28 cellular contexts compared by ENCODE assay signal in the genomic region with DNA sequence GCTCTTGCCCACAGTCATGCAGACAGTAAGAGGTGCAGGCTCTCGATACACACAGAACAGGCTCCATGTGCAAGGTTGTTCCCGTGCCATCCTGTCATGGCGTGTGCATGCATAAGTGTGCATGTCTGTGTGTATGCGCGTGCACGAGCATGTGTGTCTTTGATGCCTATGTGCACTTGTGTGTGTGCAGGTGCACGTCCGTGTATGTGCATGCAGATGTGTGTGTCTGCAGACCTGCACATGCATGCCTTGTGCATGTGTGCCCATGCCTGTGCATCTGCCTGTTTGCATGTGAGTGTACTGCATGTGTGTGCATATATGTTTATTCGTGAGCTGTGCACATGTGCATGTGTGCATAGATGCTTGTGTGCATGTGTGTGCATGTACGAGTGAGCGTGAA.
DNase-seq lines count a peak whose midpoint lies in the region; ATAC-seq, FAIRE-seq and TF ChIP-seq lines count a peak whose summit lies in the region.
"Had no signal": no experiment of that assay in that cellular context is flagged by ENCODE, and none has a peak within 500 bp of the region (broad histone marks: within the 10 kb centered on the region; RNA-seq: fewer than 3 reads in every experiment).

No MANE protein-coding gene starts in this region.

- H3K9me3 Mint-ChIP-seq in activated naive CD8-positive, alpha-beta T cell (ENCODE audit: low read depth): no peaks in the 10 kb centered on the region
- H3K9me3 Mint-ChIP-seq in activated naive CD8-positive, alpha-beta T cell treated with anti-CD3 and anti-CD28 coated beads, Interleukin-2, amount 50 U/mL, for 24 hours: no peaks in the 10 kb centered on the region
- H3K9me3 Mint-ChIP-seq in activated B cell treated with CpG ODN at 0.5 μM for 24 hours: no peaks in the 10 kb centered on the region
- H3K9me3 Mint-ChIP-seq: CD8-positive, alpha-beta memory T cell had no signal

- H3K9me3 ChIP-seq in trophoblast cell (ENCODE audit: insufficient read depth, low read depth, low read length): peaks cover 59% of the 10 kb centered on the region

- DNase-seq in activated naive CD8-positive, alpha-beta T cell treated with anti-CD3 and anti-CD28 coated beads, Interleukin-2, amount 50 U/mL, for 24 hours: no peak
- DNase-seq in GM12891 (ENCODE audit: insufficient read length, low spot score) (no peak), activated B cell treated with CpG ODN at 0.5 μM for 24 hours (no peak), trophoblast cell (no peak), NCI-H1694 (lab: John Stamatoyannopoulos, UW) (no peak), foreskin keratinocyte (no peak), DMS 273 (lab: John Stamatoyannopoulos, UW; ENCODE audit: unreplicated experiment) (no peak)
- DNase-seq: ACHN; AML-193; Calu3; CD8-positive, alpha-beta memory T cell; DMS53; GF-D8; KBM-7; MM.1S; NCI-H1048; NCI-H1417 treated with DMSO at 0.1 percent for 48 hours; NCI-H187 treated with DMSO at 0.1 percent for 48 hours; NCI-H2107; NCI-H446 treated with DMSO at 0.1 percent for 48 hours; NCI-H526 treated with DMSO at 0.1 percent for 48 hours; OCI-M1; SHP77 had no signal

- H3K27me3 ChIP-seq in trophoblast cell (ENCODE audit: insufficient read depth, low read length) (no peaks in the 10 kb centered on the region), foreskin keratinocyte (no peaks in the 10 kb centered on the region)

- H4K12ac ChIP-seq in trophoblast cell (ENCODE audit: low read depth, low read length): no peak overlapping the region

- no CpG with 5 or more reads among the region's 11 CpGs for WGBS in trophoblast cell (ENCODE audit: extremely low coverage, insufficient coverage, insufficient read length)

- H3K79me2 ChIP-seq in trophoblast cell (ENCODE audit: control insufficient read depth, insufficient read depth, low read length, poor library complexity): no peaks in the 10 kb centered on the region

- no peak overlapping the region for H2AK5ac ChIP-seq in trophoblast cell (ENCODE audit: low read length)

- no peak overlapping the region for H4K91ac ChIP-seq in trophoblast cell (ENCODE audit: low read depth, low read length)

- H3K36me3 ChIP-seq in trophoblast cell (ENCODE audit: control insufficient read depth in 1 of 2, insufficient read depth in 2 of 2, low read length in 2 of 2): peaks cover 0 to 2% of the 10 kb centered on the region in 2 experiments

- no peaks in the 10 kb centered on the region for H3K4me1 ChIP-seq in trophoblast cell (ENCODE audit: control insufficient read depth in 1 of 2, insufficient read depth in 2 of 2, low read length in 2 of 2)
- no peaks in the 10 kb centered on the region for H3K4me1 ChIP-seq in foreskin keratinocyte

- no peak overlapping the region for H3K4me2 ChIP-seq in trophoblast cell (ENCODE audit: low read length)

- no peak overlapping the region for H2BK12ac ChIP-seq in trophoblast cell (ENCODE audit: low read length)

- peak overlapping the region; percentile 78 for H3K23ac ChIP-seq in trophoblast cell (ENCODE audit: low read length)

- H3K27ac Mint-ChIP-seq in activated naive CD8-positive, alpha-beta T cell: peak overlapping the region; percentile 28
- no peak overlapping the region for H3K27ac Mint-ChIP-seq in activated naive CD8-positive, alpha-beta T cell treated with anti-CD3 and anti-CD28 coated beads, Interleukin-2, amount 50 U/mL, for 24 hours
- H3K27ac Mint-ChIP-seq in activated B cell treated with CpG ODN at 0.5 μM for 24 hours: peak overlapping the region; percentile 85
- H3K27ac Mint-ChIP-seq: CD8-positive, alpha-beta memory T cell had no signal

- H3K27me3 Mint-ChIP-seq in activated naive CD8-positive, alpha-beta T cell: peaks cover 5% of the 10 kb centered on the region
- peaks cover 2% of the 10 kb centered on the region for H3K27me3 Mint-ChIP-seq in activated naive CD8-positive, alpha-beta T cell treated with anti-CD3 and anti-CD28 coated beads, Interleukin-2, amount 50 U/mL, for 24 hours
- H3K27me3 Mint-ChIP-seq in activated B cell treated with CpG ODN at 0.5 μM for 24 hours: no peaks in the 10 kb centered on the region

- no peak overlapping the region for H3K14ac ChIP-seq in trophoblast cell (ENCODE audit: low read length)

- H2BK120ac ChIP-seq in trophoblast cell (ENCODE audit: insufficient read depth, low read length, poor library complexity): no peak overlapping the region

- no peak overlapping the region for H2AFZ ChIP-seq in trophoblast cell (ENCODE audit: insufficient read depth, low read length, poor library complexity)

- H3K4me1 Mint-ChIP-seq in activated naive CD8-positive, alpha-beta T cell (ENCODE audit: low read depth): no peaks in the 10 kb centered on the region
- no peaks in the 10 kb centered on the region for H3K4me1 Mint-ChIP-seq in activated naive CD8-positive, alpha-beta T cell treated with anti-CD3 and anti-CD28 coated beads, Interleukin-2, amount 50 U/mL, for 24 hours
- H3K4me1 Mint-ChIP-seq in activated B cell treated with CpG ODN at 0.5 μM for 24 hours: peaks cover 19% of the 10 kb centered on the region
- H3K4me1 Mint-ChIP-seq: CD8-positive, alpha-beta memory T cell had no signal

- H3K27ac ChIP-seq in trophoblast cell (ENCODE audit: low read depth, low read length) (no peak overlapping the region), foreskin keratinocyte (no peak overlapping the region)
- H3K27ac ChIP-seq: 22Rv1, C4-2B had no signal

- no peaks in the 10 kb centered on the region for H3K79me1 ChIP-seq in trophoblast cell (ENCODE audit: low read length)

- no peak overlapping the region for H3K4me3 Mint-ChIP-seq in activated naive CD8-positive, alpha-beta T cell
- no peak overlapping the region for H3K4me3 Mint-ChIP-seq in activated naive CD8-positive, alpha-beta T cell treated with anti-CD3 and anti-CD28 coated beads, Interleukin-2, amount 50 U/mL, for 24 hours
- H3K4me3 Mint-ChIP-seq in activated B cell treated with CpG ODN at 0.5 μM for 24 hours: no peak overlapping the region
- H3K4me3 Mint-ChIP-seq: CD8-positive, alpha-beta memory T cell had no signal

- no peak overlapping the region for H3K4ac ChIP-seq in trophoblast cell (ENCODE audit: low read depth, low read length)

- no peak for TF ChIP-seq CTCF in activated B cell treated with CpG ODN at 0.5 μM for 24 hours (IDR thresholded peaks at IDR 0.05)
- no peak for TF ChIP-seq CTCF in foreskin keratinocyte (conservative IDR thresholded peaks at IDR 0.05)

- H3K36me3 Mint-ChIP-seq in activated naive CD8-positive, alpha-beta T cell: no peaks in the 10 kb centered on the region
- no peaks in the 10 kb centered on the region for H3K36me3 Mint-ChIP-seq in activated naive CD8-positive, alpha-beta T cell treated with anti-CD3 and anti-CD28 coated beads, Interleukin-2, amount 50 U/mL, for 24 hours (ENCODE audit: low read depth)
- H3K36me3 Mint-ChIP-seq in activated B cell treated with CpG ODN at 0.5 μM for 24 hours (ENCODE audit: low read depth): peaks cover 32% of the 10 kb centered on the region
- H3K36me3 Mint-ChIP-seq: CD8-positive, alpha-beta memory T cell had no signal

- no peak overlapping the region for H2BK5ac ChIP-seq in trophoblast cell (ENCODE audit: low read depth, low read length, poor library complexity)

- CTCF ChIA-PET in activated B cell treated with CpG ODN at 0.5 μM for 24 hours (lab: Charles Lee): no interaction called here

- H3K4me3 ChIP-seq in trophoblast cell (ENCODE audit: low read depth, low read length): peak overlapping the region; percentile 55

- H4K8ac ChIP-seq in trophoblast cell (ENCODE audit: low read depth, low read length): no peak overlapping the region

- TF ChIP-seq POLR2A in GM12891 (IDR thresholded peaks at IDR 0.05; ENCODE audit: low read depth, low read length): peak; percentile 93; the same call in 1 of the 2 replicates

- H3K9ac ChIP-seq in trophoblast cell (ENCODE audit: low read length): no peak overlapping the region

- no peak overlapping the region for H3K18ac ChIP-seq in trophoblast cell (ENCODE audit: low read length)

- intact Hi-C loops in activated B cell treated with CpG ODN at 0.5 μM for 24 hours (cut with micrococcal nuclease): no loop called here

- no peak for ATAC-seq in activated naive CD8-positive, alpha-beta T cell treated with anti-CD3 and anti-CD28 coated beads, Interleukin-2, amount 50 U/mL, for 24 hours
- ATAC-seq in activated B cell treated with CpG ODN at 0.5 μM for 24 hours (ENCODE audit: low read depth): peak; percentile 4
- no peak for ATAC-seq in foreskin keratinocyte

- FAIRE-seq in GM12891 (lab: Jason Lieb, UNC): peak; percentile 94
- FAIRE-seq: GM19239, H1 had no signal

- POLR2A ChIA-PET in activated B cell treated with CpG ODN at 0.5 μM for 24 hours (lab: Charles Lee): interaction anchor here (0.6 to 11.4 kb wide), 11 partner anchors 10 to 1164 kb away, joined by 3 to 148 read pairs (median 4); no protein-coding TSS in a partner anchor

TF ChIP-seq in GM12891, 5 proteins besides CTCF, POLR2A, EP300 and RAD21:
- TF ChIP-seq PAX5 (IDR thresholded peaks at IDR 0.05; ENCODE audit: insufficient read depth, low read length, severe bottlenecking): no peak
- TF ChIP-seq POU2F2 (IDR thresholded peaks at IDR 0.05; ENCODE audit: low read depth, low read length): peak; percentile 73
- TF ChIP-seq POLR2AphosphoS5 (IDR thresholded peaks at IDR 0.05; ENCODE audit: low read depth, low read length): peak; percentile 97
- no peak for TF ChIP-seq TAF1 (IDR thresholded peaks at IDR 0.05; ENCODE audit: low read depth, low read length)
- no peak for TF ChIP-seq SPI1 (IDR thresholded peaks at IDR 0.05; ENCODE audit: low read depth, low read length)
TF ChIP-seq in GM12891: peak in this region for 2.
